ENCODE assay signal across 19 cellular contexts in the genomic region with DNA sequence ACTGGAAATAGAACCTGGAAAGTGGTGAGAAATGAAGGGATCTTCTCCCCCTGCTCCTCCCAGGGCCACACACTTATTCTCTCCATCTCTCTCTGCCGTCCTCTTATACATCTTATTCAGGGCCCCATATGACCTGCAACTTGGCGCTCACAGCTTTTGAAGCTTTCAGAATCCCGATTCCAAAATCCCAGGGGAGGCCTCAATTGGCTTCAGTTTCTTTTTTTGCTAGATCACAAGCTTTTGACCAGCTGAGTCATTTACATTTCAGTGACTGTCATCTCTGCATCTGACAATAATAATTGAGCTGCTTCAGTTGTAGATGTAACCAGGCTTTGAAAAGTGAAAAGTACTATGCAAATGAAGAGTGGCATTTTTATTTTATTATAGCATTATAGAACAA. TPM values are rescaled to one million over a fixed set of nuclear protein-coding genes. Genes with fewer than 3 reads are reported as not detected.
DNase-seq lines count a peak whose midpoint lies in the region; ATAC-seq, FAIRE-seq and TF ChIP-seq lines count a peak whose summit lies in the region.
"Had no signal": no experiment of that assay in that cellular context is flagged by ENCODE, and none has a peak within 500 bp of the region (broad histone marks: within the 10 kb centered on the region; RNA-seq: fewer than 3 reads in every experiment).

No MANE protein-coding gene starts in this region.

- no peak overlapping the region for H2AFZ ChIP-seq in keratinocyte (ENCODE audit: control insufficient read depth, low read length)

- no peak for TF ChIP-seq POLR2A in tibial nerve (IDR thresholded peaks at IDR 0.05)

- no peak for TF ChIP-seq CTCF in keratinocyte (optimal IDR thresholded peaks at IDR 0.05 in 1 of 3, IDR thresholded peaks at IDR 0.05 in 1 of 3, conservative IDR thresholded peaks at IDR 0.05 in 1 of 3; ENCODE audit: extremely low read depth in 1 of 3, insufficient read depth in 2 of 3, low read length in 3 of 3)
- TF ChIP-seq CTCF in tibial nerve (IDR thresholded peaks at IDR 0.05), result no peak

- H3K36me3 ChIP-seq in SJSA1, result no peaks in the 10 kb centered on the region
- no peaks in the 10 kb centered on the region for H3K36me3 ChIP-seq in keratinocyte (ENCODE audit: control insufficient read depth in 2 of 2, extremely low read depth in 1 of 2, insufficient read depth in 2 of 2, low read length in 2 of 2)
- H3K36me3 ChIP-seq in tibial nerve, result no peaks in the 10 kb centered on the region
- H3K36me3 ChIP-seq: lower lobe of right lung, spleen had no signal

- H3K9me1 ChIP-seq in keratinocyte (ENCODE audit: control insufficient read depth, extremely low read depth, insufficient read depth, low read length), result no peaks in the 10 kb centered on the region

- no peaks in the 10 kb centered on the region for H4K20me1 ChIP-seq in keratinocyte (ENCODE audit: control insufficient read depth, extremely low read depth, insufficient read depth, low read length)

- no peak for TF ChIP-seq EP300 in tibial nerve (IDR thresholded peaks at IDR 0.05)

- FAIRE-seq in keratinocyte (lab: Jason Lieb, UNC), result no peak

- DNase-seq in Right ventricle myocardium superior, result no peak
- DNase-seq in right cardiac atrium, result no peak
- no peak for DNase-seq in SJSA1 (ENCODE audit: low read depth in 1 of 2, low spot score in 2 of 2)
- DNase-seq in keratinocyte (ENCODE audit: low read depth, low spot score), result no peak
- DNase-seq in tibial nerve (ENCODE audit: low spot score in 2 of 2), result no peak
- DNase-seq in NCI-H187 (lab: John Stamatoyannopoulos, UW), result no peak
- no peak for DNase-seq in nucleus accumbens (lab: John Stamatoyannopoulos, UW)
- DNase-seq in SKM-1 (lab: John Stamatoyannopoulos, UW; ENCODE audit: unreplicated experiment), result no peak
- DNase-seq: activated naive CD8-positive, alpha-beta T cell treated with anti-CD3 and anti-CD28 coated beads for 36 hours; CD4-positive, CD25-positive, alpha-beta regulatory T cell; DMS53; lower lobe of right lung; naive B cell; NCI-H2029; NCI-H524; spleen; T-helper 9 cell had no signal

- H3K4me3 ChIP-seq in right cardiac atrium (ENCODE audit: low read length) (no peak overlapping the region), SJSA1 (no peak overlapping the region), keratinocyte (ENCODE audit: control insufficient read depth in 2 of 3, extremely low read depth in 1 of 3, insufficient read depth in 2 of 3, low read depth in 1 of 3, low read length in 3 of 3) (no peak overlapping the region), tibial nerve (no peak overlapping the region)
- H3K4me3 ChIP-seq: lower lobe of right lung, SK-N-MC, spleen had no signal

- H3K9ac ChIP-seq in keratinocyte (ENCODE audit: control insufficient read depth, extremely low read depth, insufficient read depth, low read length), result no peak overlapping the region

- 59% methylated on average over 3 of the region's 3 CpGs for WGBS in right cardiac atrium
- 67 to 68% methylated on average over 3 of the region's 3 CpGs for WGBS in tibial nerve, 2 donors

- peak; percentile 3 for ATAC-seq in Right ventricle myocardium superior (ENCODE audit: poor library complexity)
- ATAC-seq in right cardiac atrium, result no peak

- H3K79me2 ChIP-seq in keratinocyte (ENCODE audit: control insufficient read depth, insufficient read depth, low read length), result no peaks in the 10 kb centered on the region

- H3K27me3 ChIP-seq in right cardiac atrium (ENCODE audit: control insufficient read depth, insufficient read depth) (no peaks in the 10 kb centered on the region), SJSA1 (replicated peaks) (no peaks in the 10 kb centered on the region), keratinocyte (ENCODE audit: control insufficient read depth, extremely low read depth, insufficient read depth, low read length) (no peaks in the 10 kb centered on the region), tibial nerve (no peaks in the 10 kb centered on the region)
- H3K27me3 ChIP-seq: spleen had no signal

- intact Hi-C loops in Right ventricle myocardium superior (cut with DNase I), result no loop called here
- intact Hi-C loops in right cardiac atrium (cut with DNase I), result no loop called here

- H3K27ac ChIP-seq in right cardiac atrium (ENCODE audit: low read length), result no peak overlapping the region
- H3K27ac ChIP-seq in SJSA1, result peak overlapping the region; percentile 70
- no peak overlapping the region for H3K27ac ChIP-seq in keratinocyte (ENCODE audit: control insufficient read depth, insufficient read depth, low read length)
- peak overlapping the region; percentile 38 to 88 (median 74) for H3K27ac ChIP-seq in tibial nerve
- H3K27ac ChIP-seq: lower lobe of right lung, SK-N-MC had no signal

- dilution Hi-C loops in keratinocyte (cut with MboI; ENCODE audit: extremely low pct_ligation_motif_present, low sequenced_read_pairs), result no loop called here

- H3K9me3 ChIP-seq in right cardiac atrium (ENCODE audit: control insufficient read depth, low read length) (no peaks in the 10 kb centered on the region), SJSA1 (replicated peaks) (no peaks in the 10 kb centered on the region; the same call in 1 of the 2 replicates), keratinocyte (ENCODE audit: control insufficient read depth, low read depth, low read length) (no peaks in the 10 kb centered on the region), tibial nerve (peaks cover 0 to 7% (median 3%) of the 10 kb centered on the region in 4 donors)
- H3K9me3 ChIP-seq: lower lobe of right lung had no signal

- H3K4me2 ChIP-seq in keratinocyte (ENCODE audit: control insufficient read depth, extremely low read depth, insufficient read depth, low read depth, low read length), result peak overlapping the region; percentile 54

- H3K4me1 ChIP-seq in right cardiac atrium (ENCODE audit: control insufficient read depth, insufficient read depth, low read length), result peaks cover 11% of the 10 kb centered on the region
- H3K4me1 ChIP-seq in SJSA1 (replicated peaks), result peaks cover 36% of the 10 kb centered on the region
- peaks cover 52% of the 10 kb centered on the region for H3K4me1 ChIP-seq in keratinocyte (ENCODE audit: control insufficient read depth, extremely low read depth, insufficient read depth, low read length)
- H3K4me1 ChIP-seq in tibial nerve, result peaks cover 0 to 65% (median 2%) of the 10 kb centered on the region in 4 donors
- H3K4me1 ChIP-seq: lower lobe of right lung had no signal

RNA-seq across cellular contexts. Expression of gene VIT, which starts 9.9 kb away (rescaled TPM):
- total RNA-seq in Right ventricle myocardium superior, result 19.4 TPM
- 10 to 100 TPM; 10.2 to 25.0 (median 16.2) TPM for total RNA-seq in right cardiac atrium
- polyA plus RNA-seq in right cardiac atrium, result 11.7 TPM
- total RNA-seq in SJSA1 (2014; rRNA removed; shearing (Covaris generic)), result 0.31 and 1.1 TPM in 2 replicates
- polyA plus RNA-seq in keratinocyte, result 0.33 to 0.79 TPM (median 0.75 TPM) in 3 replicates
- not detected for polyA plus RNA-seq in keratinocyte (2011; ENCODE audit: low read depth)
- polyA plus RNA-seq in keratinocyte (2011; cell fraction: cytosol; rRNA removed), result 0.23 and 0.25 TPM in 2 replicates
- 0.37 TPM in 2 replicates for polyA plus RNA-seq in keratinocyte (2011; cell fraction: nucleus; rRNA removed)
- 0.26 TPM in 1 of 2 replicates, not detected in the other for polyA plus RNA-seq in keratinocyte (2012; ENCODE audit: low replicate concordance)
- polyA minus RNA-seq in keratinocyte, result 0.36 to 0.96 TPM in 2 of 3 replicates, not detected in the other
- polyA minus RNA-seq in keratinocyte (2011; cell fraction: cytosol; rRNA and poly(A)+ RNA removed), result not detected
- polyA minus RNA-seq in keratinocyte (2011; cell fraction: nucleus; rRNA and poly(A)+ RNA removed), result 0.21 TPM in 1 of 2 replicates, not detected in the other
- total RNA-seq in tibial nerve, result 100 to 1,000 TPM in 3 of 4 donors, 10 to 100 TPM in 1; 55.2 to 201 (median 125) TPM
- total RNA-seq: activated naive CD8-positive, alpha-beta T cell treated with anti-CD3 and anti-CD28 coated beads for 36 hours; activated T-helper 1 cell treated with anti-CD3 and anti-CD28 coated beads, Interleukin-12 subunit alpha, Interleukin-12 subunit beta, Interleukin-2, Interleukin-4 antibody, amounts not matched to agents 30 ng/mL and 10 ng/mL and 1 ng/mL, durations not matched to agents 14 hours and 24 hours and 36 hours; CD4-positive, CD25-positive, alpha-beta regulatory T cell had no signal
- polyA plus RNA-seq: CD4-positive, CD25-positive, alpha-beta regulatory T cell had no signal

Comparison
In these comparisons a context has a peak if more than half of its experiments do, and no peak if none do; other contexts are left out.
1. H3K27ac ChIP-seq: peak in SJSA1 (single experiment) and tibial nerve (4 of 4); none in right cardiac atrium (single experiment) and keratinocyte (single experiment).